In genomic region chr2:20604957-20605381, GRCh38 we compare ENCODE assay signal across 15 cellular contexts. TPM values are rescaled to one million over a fixed set of nuclear protein-coding genes. Genes with fewer than 3 reads are reported as not detected.
DNase-seq lines count a peak whose midpoint lies in the region; ATAC-seq, FAIRE-seq and TF ChIP-seq lines count a peak whose summit lies in the region.
"Had no signal": no experiment of that assay in that cellular context is flagged by ENCODE, and none has a peak within 500 bp of the region (broad histone marks: within the 10 kb centered on the region; RNA-seq: fewer than 3 reads in every experiment).

No MANE protein-coding gene starts in this region.

- TF ChIP-seq POLR2A in heart left ventricle (IDR thresholded peaks at IDR 0.05) = no peak

- 48 to 61% (median 58%) methylated on average over 4 of the region's 4 CpGs for WGBS in heart left ventricle, 4 donors

- peaks cover 9% of the 10 kb centered on the region for H3K9me3 Mint-ChIP-seq in astrocyte (ENCODE audit: unreplicated experiment)
- H3K9me3 Mint-ChIP-seq in effector memory CD8-positive, alpha-beta T cell = no peaks in the 10 kb centered on the region
- H3K9me3 Mint-ChIP-seq: natural killer cell treated with Interleukin-12 subunit alpha and Interleukin-12 subunit beta and Interleukin-15 and Interleukin-18, amount 100 ng/mL, for 72 hours had no signal

- H3K9ac ChIP-seq in astrocyte (ENCODE audit: low read length) = no peak overlapping the region

- peaks cover 2% of the 10 kb centered on the region for H3K36me3 Mint-ChIP-seq in astrocyte (ENCODE audit: low read depth, unreplicated experiment)
- H3K36me3 Mint-ChIP-seq in effector memory CD8-positive, alpha-beta T cell (ENCODE audit: insufficient read depth) = no peaks in the 10 kb centered on the region
- H3K36me3 Mint-ChIP-seq: natural killer cell treated with Interleukin-12 subunit alpha and Interleukin-12 subunit beta and Interleukin-15 and Interleukin-18, amount 100 ng/mL, for 72 hours had no signal

- H3K9me3 ChIP-seq in astrocyte (ENCODE audit: insufficient read depth, low read depth, low read length) (no peaks in the 10 kb centered on the region), heart left ventricle (no peaks in the 10 kb centered on the region)

- H3K4me1 ChIP-seq in astrocyte (ENCODE audit: insufficient read depth, low read length) (peaks cover 20% of the 10 kb centered on the region), heart left ventricle (peaks cover 5 to 47% (median 33%) of the 10 kb centered on the region in 12 donors)

- intact Hi-C loops in heart left ventricle (cut with DNase I) (loop anchor here in 3 of 10 donors (5.0 kb wide), 1 partner anchor 32 kb away; no protein-coding TSS in a partner anchor), posterior vena cava (cut with DNase I) (no loop called here)

- H3K36me3 ChIP-seq in astrocyte (ENCODE audit: insufficient read depth, low read length) (no peaks in the 10 kb centered on the region), heart left ventricle (no peaks in the 10 kb centered on the region)

- TF ChIP-seq CTCF in astrocyte (IDR thresholded peaks at IDR 0.05; ENCODE audit: insufficient read depth, low read depth, low read length) = no peak
- no peak for TF ChIP-seq CTCF in heart left ventricle (IDR thresholded peaks at IDR 0.05)

- H3K27me3 ChIP-seq in astrocyte (ENCODE audit: insufficient read depth, low read length) = no peaks in the 10 kb centered on the region
- no peaks in the 10 kb centered on the region for H3K27me3 ChIP-seq in heart left ventricle

- H3K4me2 ChIP-seq in astrocyte (ENCODE audit: low read length) = no peak overlapping the region

- peaks cover 5% of the 10 kb centered on the region for H3K4me1 Mint-ChIP-seq in astrocyte (ENCODE audit: low read depth, unreplicated experiment)
- no peaks in the 10 kb centered on the region for H3K4me1 Mint-ChIP-seq in effector memory CD8-positive, alpha-beta T cell (ENCODE audit: low read depth in 2 of 2)

- H3K4me3 ChIP-seq in astrocyte (ENCODE audit: insufficient read depth, low read depth, low read length) = no peak overlapping the region
- no peak overlapping the region for H3K4me3 ChIP-seq in heart left ventricle

- no peak overlapping the region for H2AFZ ChIP-seq in astrocyte (ENCODE audit: low read depth, low read length)

- peak overlapping the region; percentile 70 for H3K27ac Mint-ChIP-seq in astrocyte (ENCODE audit: unreplicated experiment)
- H3K27ac Mint-ChIP-seq in effector memory CD8-positive, alpha-beta T cell = no peak overlapping the region
- H3K27ac Mint-ChIP-seq: activated T-cell treated with anti-CD3 and anti-CD28 coated beads, Interleukin-2, amount 50 U/mL, for 72 hours; CD4-positive, alpha-beta memory T cell; natural killer cell treated with Interleukin-12 subunit alpha and Interleukin-12 subunit beta and Interleukin-15 and Interleukin-18, amount 100 ng/mL, for 72 hours had no signal

- no peak for FAIRE-seq in astrocyte (lab: Jason Lieb, UNC)
- FAIRE-seq: GM18507, H54 had no signal

- DNase-seq in Ammon's horn (ENCODE audit: low spot score) (peak; percentile 67), astrocyte (ENCODE audit: low read depth) (peak; percentile 92), heart left ventricle (peak in 3 of 5 donors; percentile 30 to 33 (median 30)), posterior vena cava (ENCODE audit: low spot score) (peak; percentile 63), C1 segment of cervical spinal cord (lab: John Stamatoyannopoulos, UW) (no peak)
- DNase-seq in effector memory CD8-positive, alpha-beta T cell = no peak
- DNase-seq: activated T-cell treated with anti-CD3 and anti-CD28 coated beads, Interleukin-2, amount 50 U/mL, for 72 hours; CD4-positive, alpha-beta memory T cell; NCI-H2227 treated with DMSO at 0.1 percent for 48 hours; T1000 had no signal

- no peak overlapping the region for H3K4me3 Mint-ChIP-seq in astrocyte (ENCODE audit: unreplicated experiment)
- H3K4me3 Mint-ChIP-seq in effector memory CD8-positive, alpha-beta T cell = no peak overlapping the region
- H3K4me3 Mint-ChIP-seq: activated T-cell treated with anti-CD3 and anti-CD28 coated beads, Interleukin-2, amount 50 U/mL, for 72 hours; CD4-positive, alpha-beta memory T cell; natural killer cell treated with Interleukin-12 subunit alpha and Interleukin-12 subunit beta and Interleukin-15 and Interleukin-18, amount 100 ng/mL, for 72 hours had no signal

- ATAC-seq in heart left ventricle (peak; percentile 18 to 74 (median 66)), GM19452 (IDR thresholded peaks at IDR 0.05; ENCODE audit: unreplicated experiment) (no peak), GM21360 (IDR thresholded peaks at IDR 0.05; ENCODE audit: unreplicated experiment) (no peak)
- no peak for ATAC-seq in effector memory CD8-positive, alpha-beta T cell (replicated peaks)
- ATAC-seq: activated T-cell treated with anti-CD3 and anti-CD28 coated beads, Interleukin-2, amount 50 U/mL, for 72 hours; natural killer cell treated with Interleukin-12 subunit alpha and Interleukin-12 subunit beta and Interleukin-15 and Interleukin-18, amount 100 ng/mL, for 72 hours had no signal

- no peaks in the 10 kb centered on the region for H4K20me1 ChIP-seq in astrocyte (ENCODE audit: insufficient read depth, low read length)

- no peaks in the 10 kb centered on the region for H3K79me2 ChIP-seq in astrocyte (ENCODE audit: insufficient read depth, low read length)

- no peak overlapping the region for H3K27ac ChIP-seq in astrocyte (ENCODE audit: low read depth, low read length)
- H3K27ac ChIP-seq in heart left ventricle = peak overlapping the region in 11 of 12 donors; percentile 9 to 81 (median 61)

- H3K27me3 Mint-ChIP-seq in astrocyte (ENCODE audit: low read depth, unreplicated experiment) = no peaks in the 10 kb centered on the region
- H3K27me3 Mint-ChIP-seq in effector memory CD8-positive, alpha-beta T cell = no peaks in the 10 kb centered on the region
- H3K27me3 Mint-ChIP-seq: CD4-positive, alpha-beta memory T cell; natural killer cell treated with Interleukin-12 subunit alpha and Interleukin-12 subunit beta and Interleukin-15 and Interleukin-18, amount 100 ng/mL, for 72 hours had no signal

RNA-seq across cellular contexts. Expression of gene HS1BP3, which starts 45.9 kb away (rescaled TPM):
- total RNA-seq in astrocyte (20.7 and 21.0 TPM in 2 replicates), heart left ventricle (10 to 100 TPM; 12.7 to 23.7 (median 17.9) TPM), posterior vena cava (10 to 100 TPM; 37.1 to 41.8 TPM)
- 10 to 100 TPM; 21.0 to 23.7 TPM for polyA plus RNA-seq in heart left ventricle

Comparison
In these comparisons a context has a peak if more than half of its experiments do, and no peak if none do; other contexts are left out.
1. DNase-seq: peak in Ammon's horn (single experiment), astrocyte (single experiment), heart left ventricle (3 of 5) and posterior vena cava (single experiment); none in effector memory CD8-positive, alpha-beta T cell (0 of 3) and C1 segment of cervical spinal cord (0 of 14).
2. ATAC-seq: peak in heart left ventricle (4 of 4); none in GM19452 (single experiment), GM21360 (single experiment) and effector memory CD8-positive, alpha-beta T cell (single experiment).